ENCODE assay signal across 24 cellular contexts in the genomic region with DNA sequence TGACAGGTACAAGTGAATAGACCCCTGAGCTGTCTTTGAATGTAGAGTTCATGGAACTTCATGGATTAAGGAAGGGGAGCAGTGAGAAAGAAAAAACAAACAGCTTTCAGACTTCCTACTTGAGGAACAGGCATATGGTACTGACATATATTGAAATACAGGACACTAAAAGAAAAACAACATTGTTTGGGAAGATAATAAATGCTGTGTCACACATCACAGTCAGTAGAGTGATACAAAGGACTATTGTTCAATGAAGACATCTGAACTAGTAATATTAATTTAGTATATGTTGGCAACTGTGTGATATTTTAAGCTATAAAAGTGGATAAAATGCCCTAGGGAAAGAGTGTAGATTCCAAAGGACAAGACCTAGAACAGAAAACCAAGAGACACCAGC. TPM values are rescaled to one million over a fixed set of nuclear protein-coding genes. Genes with fewer than 3 reads are reported as not detected.
A peak's percentile ranks its signal among the peaks of the same experiment; 100 is the strongest.
DNase-seq lines count a peak whose midpoint lies in the region; ATAC-seq and TF ChIP-seq lines count a peak whose summit lies in the region.
"Had no signal": no experiment of that assay in that cellular context is flagged by ENCODE, and none has a peak within 500 bp of the region (broad histone marks: within the 10 kb centered on the region; RNA-seq: fewer than 3 reads in every experiment).

No MANE protein-coding gene starts in this region.

- ATAC-seq in HCT116 (no peak), HG02981 (IDR thresholded peaks at IDR 0.05; ENCODE audit: unreplicated experiment) (no peak)
- ATAC-seq: lower lobe of right lung; Right ventricle myocardium inferior; stimulated activated naive CD8-positive, alpha-beta T cell treated with anti-CD3 and anti-CD28 coated beads, Interleukin-15, Interleukin-2, amounts not matched to agents 100 U/mL and 50 U/mL, for 24 hours had no signal

- H3K27me3 ChIP-seq in HCT116 (ENCODE audit: insufficient read depth, low read length): no peaks in the 10 kb centered on the region

- CTCF ChIA-PET in HCT116 (lab: Charles Lee): no interaction called here

- intact Hi-C loops in HCT116 (cut with micrococcal nuclease): no loop called here

- peaks cover 0 to 4% (median 0%) of the 10 kb centered on the region in 5 experiments for H3K9me3 Mint-ChIP-seq in brain
- peaks cover 20% of the 10 kb centered on the region for H3K9me3 Mint-ChIP-seq in glutamatergic neuron (ENCODE audit: unreplicated experiment)

- TSS peak; percentile 23 for BruUV-seq in HCT116 (replicated peaks; lab: Mats Ljungman, UMichigan)

- H3K4me1 ChIP-seq in HCT116 (ENCODE audit: control insufficient read depth in 1 of 2, insufficient read depth in 2 of 2, low read length in 2 of 2): peaks cover 31 to 56% of the 10 kb centered on the region in 2 experiments
- H3K4me1 ChIP-seq: lower lobe of right lung had no signal

- H3K4me3 ChIP-seq in HCT116 (replicated peaks in 1 of 2; ENCODE audit: low read depth in 1 of 2, low read length in 2 of 2): 0 out of 4 replicates have a peak overlapping the region, but pooled peaks of 1 of the 2 experiments have one; percentile 82
- H3K4me3 ChIP-seq: lower lobe of right lung had no signal

- TF ChIP-seq CTCF in HCT116 (IDR thresholded peaks at IDR 0.05 in 2 of 3, conservative IDR thresholded peaks at IDR 0.05 in 1 of 3; ENCODE audit: borderline replicate concordance in 1 of 3, insufficient read depth in 1 of 3, low read depth in 2 of 3, low read length in 2 of 3) (no peak), brain (conservative IDR thresholded peaks at IDR 0.05) (no peak), glutamatergic neuron (IDR thresholded peaks at IDR 0.05; ENCODE audit: partially characterized antibody, unreplicated experiment) (no peak)

- no peak for TF ChIP-seq RAD21 in HCT116 (IDR thresholded peaks at IDR 0.05; ENCODE audit: low read depth)

- no peaks in the 10 kb centered on the region for H3K36me3 ChIP-seq in HCT116 (ENCODE audit: control insufficient read depth in 1 of 2, insufficient read depth in 2 of 2, low read length in 2 of 2)
- H3K36me3 ChIP-seq: lower lobe of right lung had no signal

- no peak for TF ChIP-seq POLR2A in HCT116 (IDR thresholded peaks at IDR 0.05; ENCODE audit: borderline replicate concordance, extremely low read depth, insufficient read depth, insufficient read length)

- H3K36me3 Mint-ChIP-seq in brain: no peaks in the 10 kb centered on the region
- H3K36me3 Mint-ChIP-seq in glutamatergic neuron (ENCODE audit: unreplicated experiment): no peaks in the 10 kb centered on the region
- H3K36me3 Mint-ChIP-seq: activated naive CD8-positive, alpha-beta T cell treated with anti-CD3 and anti-CD28 coated beads for 36 hours had no signal

- POLR2A ChIA-PET in HCT116 (lab: Charles Lee): no interaction called here

- RAD21 ChIA-PET in HCT116 (lab: Charles Lee; ENCODE audit: low non-redundant PET in 1 of 2, low total read pairs in 2 of 2, uncharacterized antibody in 2 of 2, unreplicated experiment in 2 of 2): no interaction called here

- H3K4me3 Mint-ChIP-seq in brain: peak overlapping the region in 3 of 5 experiments; percentile 86 to 88 (median 88)
- peak overlapping the region; percentile 98 for H3K4me3 Mint-ChIP-seq in glutamatergic neuron (ENCODE audit: unreplicated experiment)
- H3K4me3 Mint-ChIP-seq: activated naive CD8-positive, alpha-beta T cell treated with anti-CD3 and anti-CD28 coated beads for 36 hours had no signal

- no peak overlapping the region for H2AFZ ChIP-seq in HCT116 (ENCODE audit: low read depth, low read length, poor library complexity, severe bottlenecking)

- H3K9me3 ChIP-seq in HCT116 (ENCODE audit: control insufficient read depth in 1 of 2, insufficient read depth in 1 of 2, low read depth in 1 of 2, low read length in 2 of 2): no peaks in the 10 kb centered on the region
- H3K9me3 ChIP-seq: lower lobe of right lung had no signal

- H3K79me2 ChIP-seq in HCT116 (ENCODE audit: insufficient read depth, low read length): peaks cover 46% of the 10 kb centered on the region

- peak overlapping the region; percentile 98 for H3K4me2 ChIP-seq in HCT116 (ENCODE audit: low read length)

- H3K27ac ChIP-seq in HCT116 (ENCODE audit: low read depth, low read length): no peak overlapping the region
- H3K27ac ChIP-seq: HL-60, lower lobe of right lung had no signal

- peaks cover 28% of the 10 kb centered on the region for H3K4me1 Mint-ChIP-seq in brain
- H3K4me1 Mint-ChIP-seq in glutamatergic neuron (ENCODE audit: low read depth, unreplicated experiment): peaks cover 21% of the 10 kb centered on the region
- H3K4me1 Mint-ChIP-seq: activated naive CD8-positive, alpha-beta T cell treated with anti-CD3 and anti-CD28 coated beads for 36 hours had no signal

- DNase-seq in HCT116 (ENCODE audit: low read depth, low spot score) (no peak), glutamatergic neuron (no peak), pons (ENCODE audit: low spot score) (peak; percentile 50), HuH-7 (ENCODE audit: low spot score) (no peak), DMS79 treated with DMSO at 0.1 percent for 48 hours (lab: John Stamatoyannopoulos, UW) (no peak)
- DNase-seq in activated CD4-positive, alpha-beta T cell treated with anti-CD3 and anti-CD28 coated beads, Interleukin-2, amount 50 U/mL, for 48 hours: no peak
- DNase-seq: activated CD4-positive, alpha-beta T cell treated with anti-CD3 and anti-CD28 coated beads, Interleukin-2, amount 50 U/mL, for 4 hours; activated CD4-positive, CD25-positive, alpha-beta regulatory T cell; activated CD8-positive, alpha-beta memory T cell treated with anti-CD3 and anti-CD28 coated beads, Interleukin-2, amount 50 U/mL, for 4 hours; activated naive CD8-positive, alpha-beta T cell treated with anti-CD3 and anti-CD28 coated beads for 36 hours; C1 segment of cervical spinal cord; effector CD4-positive, alpha-beta T cell; HCEC 1CT; lower lobe of right lung; NCI-H2029 treated with DMSO at 0.1 percent for 48 hours; NCI-H446 treated with DMSO at 0.1 percent for 48 hours; stimulated activated CD4-positive, alpha-beta T cell treated with anti-CD3 and anti-CD28 coated beads, Interleukin-12 subunit alpha, Interleukin-12 subunit beta, amount 100 ng/mL, for 4 hours; stimulated activated naive CD8-positive, alpha-beta T cell treated with anti-CD3 and anti-CD28 coated beads, Interleukin-15, Interleukin-2, amounts not matched to agents 100 U/mL and 50 U/mL, for 24 hours; T1000 had no signal

- H3K9ac ChIP-seq in HCT116 (ENCODE audit: low read length): no peak overlapping the region

- no peaks in the 10 kb centered on the region for H4K20me1 ChIP-seq in HCT116 (ENCODE audit: insufficient read depth)

- no peaks in the 10 kb centered on the region for H3K9me2 ChIP-seq in HCT116 (ENCODE audit: insufficient read depth)

- peak overlapping the region in 2 of 5 experiments; percentile 6 to 66 for H3K27ac Mint-ChIP-seq in brain
- H3K27ac Mint-ChIP-seq in glutamatergic neuron (ENCODE audit: unreplicated experiment): no peak overlapping the region
- H3K27ac Mint-ChIP-seq: activated naive CD8-positive, alpha-beta T cell treated with anti-CD3 and anti-CD28 coated beads for 36 hours had no signal

- H3K27me3 Mint-ChIP-seq in brain (peaks cover 36% of the 10 kb centered on the region), glutamatergic neuron (ENCODE audit: unreplicated experiment) (peaks cover 14% of the 10 kb centered on the region)

TF ChIP-seq in HCT116, 20 proteins besides CTCF, POLR2A, EP300 and RAD21:
- TF ChIP-seq EZH2 (IDR thresholded peaks at IDR 0.05) (no peak), TCF7L2 (IDR thresholded peaks at IDR 0.05; ENCODE audit: borderline replicate concordance, extremely low read depth, insufficient read depth, insufficient read length) (no peak), SRF (IDR thresholded peaks at IDR 0.05; ENCODE audit: low read depth) (no peak), CEBPB (IDR thresholded peaks at IDR 0.05; ENCODE audit: low read depth) (no peak), REST (IDR thresholded peaks at IDR 0.05; ENCODE audit: low read depth) (no peak), ATF3 (IDR thresholded peaks at IDR 0.05) (no peak), ZFX (IDR thresholded peaks at IDR 0.05) (no peak), EGR1 (IDR thresholded peaks at IDR 0.05; ENCODE audit: low read depth) (no peak)
TF ChIP-seq in HCT116: peak in this region for 0.

RNA-seq across cellular contexts. Expression of gene DSC2, which starts 3.3 kb away (rescaled TPM):
- total RNA-seq in HCT116 (2021; ENCODE audit: unreplicated experiment): 33.4 TPM
- polyA plus RNA-seq in HCT116 (2012): 11.7 and 12.5 TPM in 2 replicates
- 0.22 TPM for polyA plus RNA-seq in brain (ENCODE audit: insufficient read depth, low read depth, low replicate concordance)
- 31.4 TPM for total RNA-seq in glutamatergic neuron (ENCODE audit: unreplicated experiment)
- total RNA-seq: OCI-LY7 had no signal

RNA-seq across cellular contexts. Expression of gene DSC3, which starts 56.3 kb away (rescaled TPM):
- 7.6 TPM for total RNA-seq in HCT116 (2021; ENCODE audit: unreplicated experiment)
- polyA plus RNA-seq in HCT116 (2012): 2.5 and 3.0 TPM in 2 replicates
- not detected for polyA plus RNA-seq in brain (ENCODE audit: insufficient read depth, low read depth, low replicate concordance)
- total RNA-seq in glutamatergic neuron (ENCODE audit: unreplicated experiment): 0.47 TPM
- total RNA-seq: OCI-LY7 had no signal
